ENCODE assay signal across 8 cellular contexts in the genomic region with DNA sequence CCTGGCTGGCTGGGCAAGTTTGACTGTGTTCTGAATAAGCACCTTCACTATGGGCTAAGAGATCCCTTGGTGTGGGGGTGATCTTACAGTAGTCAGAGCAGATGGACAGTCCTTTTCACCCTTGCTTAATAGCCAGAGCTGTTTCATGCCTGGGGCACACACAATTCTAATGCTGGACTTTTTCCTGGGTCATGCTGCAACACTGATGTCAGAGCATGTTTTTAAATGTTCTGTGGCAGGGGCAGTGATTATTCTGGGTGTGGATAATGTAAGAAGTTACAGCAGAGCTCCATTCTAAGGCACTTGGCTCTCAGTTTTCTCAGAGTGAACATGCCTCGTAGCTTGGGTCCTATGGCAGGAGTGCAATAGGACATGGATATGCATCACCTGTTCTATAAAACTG. TPM values are rescaled to one million over a fixed set of nuclear protein-coding genes. Genes with fewer than 3 reads are reported as not detected.
A peak's percentile ranks its signal among the peaks of the same experiment; 100 is the strongest.
DNase-seq lines count a peak whose midpoint lies in the region; ATAC-seq and TF ChIP-seq lines count a peak whose summit lies in the region.

No MANE protein-coding gene starts in this region.

- H3K9me3 Mint-ChIP-seq in CD4-positive, CD25-positive, alpha-beta regulatory T cell = peaks cover 0 to 1% (median 0%) of the 10 kb centered on the region in 7 donors
- H3K9me3 Mint-ChIP-seq in nephron progenitor cell = no peaks in the 10 kb centered on the region

- peak overlapping the region in 1 of 3 donors; percentile 97 for H3K27ac Mint-ChIP-seq in CD4-positive, CD25-positive, alpha-beta regulatory T cell
- peak overlapping the region; percentile 97 for H3K27ac Mint-ChIP-seq in nephron progenitor cell

- H3K27me3 Mint-ChIP-seq in CD4-positive, CD25-positive, alpha-beta regulatory T cell = peaks cover 11% of the 10 kb centered on the region
- H3K27me3 Mint-ChIP-seq in nephron progenitor cell (ENCODE audit: low read depth, poor library complexity) = no peaks in the 10 kb centered on the region

- H3K4me1 ChIP-seq in CD4-positive, CD25-positive, alpha-beta regulatory T cell (ENCODE audit: control insufficient read depth, insufficient read depth, low read length, poor library complexity, severe bottlenecking) = peaks cover 39% of the 10 kb centered on the region

- H3K27me3 ChIP-seq in CD4-positive, CD25-positive, alpha-beta regulatory T cell (ENCODE audit: control insufficient read depth, insufficient read depth, low read length) = no peaks in the 10 kb centered on the region
- no peaks in the 10 kb centered on the region for H3K27me3 ChIP-seq in MG63

- ATAC-seq in CD4-positive, CD25-positive, alpha-beta regulatory T cell (ENCODE audit: low read depth in 2 of 2) = no peak
- ATAC-seq in HG03460 (IDR thresholded peaks at IDR 0.05; ENCODE audit: unreplicated experiment) = no peak

- peaks cover 5 to 78% (median 46%) of the 10 kb centered on the region in 4 donors for H3K4me1 Mint-ChIP-seq in CD4-positive, CD25-positive, alpha-beta regulatory T cell
- peaks cover 77% of the 10 kb centered on the region for H3K4me1 Mint-ChIP-seq in nephron progenitor cell

- H3K27ac ChIP-seq in CD4-positive, CD25-positive, alpha-beta regulatory T cell (ENCODE audit: insufficient read depth, low read length, poor library complexity, severe bottlenecking) = peak overlapping the region; percentile 97

- peak overlapping the region; percentile 96 to 99 (median 98) for H3K4me3 Mint-ChIP-seq in CD4-positive, CD25-positive, alpha-beta regulatory T cell
- H3K4me3 Mint-ChIP-seq in nephron progenitor cell = peak overlapping the region; percentile 97

- peaks cover 60% of the 10 kb centered on the region for H3K36me3 Mint-ChIP-seq in CD4-positive, CD25-positive, alpha-beta regulatory T cell
- peaks cover 72% of the 10 kb centered on the region for H3K36me3 Mint-ChIP-seq in nephron progenitor cell (ENCODE audit: low read depth)

- H3K36me3 ChIP-seq in CD4-positive, CD25-positive, alpha-beta regulatory T cell (ENCODE audit: control insufficient read depth, insufficient read depth, low read length) = peaks cover 53% of the 10 kb centered on the region
- H3K36me3 ChIP-seq in MG63 = peaks cover 59% of the 10 kb centered on the region

- peak overlapping the region; percentile 76 for H3K4me3 ChIP-seq in CD4-positive, CD25-positive, alpha-beta regulatory T cell (ENCODE audit: low read depth, low read length)
- peak overlapping the region; percentile 86 for H3K4me3 ChIP-seq in MG63
- peak overlapping the region; percentile 99 for H3K4me3 ChIP-seq in choroid plexus epithelial cell (ENCODE audit: low read depth, low read length)

- no peaks in the 10 kb centered on the region for H3K9me3 ChIP-seq in CD4-positive, CD25-positive, alpha-beta regulatory T cell (ENCODE audit: control insufficient read depth in 2 of 2, low read length in 2 of 2)
- H3K9me3 ChIP-seq in MG63 = no peaks in the 10 kb centered on the region

- no peak for DNase-seq in CD4-positive, CD25-positive, alpha-beta regulatory T cell
- DNase-seq in MG63 (no peak), choroid plexus epithelial cell (ENCODE audit: low read depth) (no peak), nephron progenitor cell (no peak), HuH-7 (ENCODE audit: low spot score) (no peak), H4 (ENCODE audit: low spot score) (no peak), GM20000 (ENCODE audit: low spot score) (no peak)

- TF ChIP-seq CTCF in choroid plexus epithelial cell (conservative IDR thresholded peaks at IDR 0.05; ENCODE audit: low read depth, low read length) (no peak), nephron progenitor cell (IDR thresholded peaks at IDR 0.05) (no peak), GM20000 (IDR thresholded peaks at IDR 0.05; ENCODE audit: extremely low read depth, missing control alignments) (no peak)

RNA-seq across cellular contexts. Expression of gene CD68, which starts 4.0 kb away (rescaled TPM):
- 0.25 TPM for total RNA-seq in CD4-positive, CD25-positive, alpha-beta regulatory T cell
- polyA plus RNA-seq in CD4-positive, CD25-positive, alpha-beta regulatory T cell = 1 to 10 TPM in 1 of 4 donors, under 1 TPM in 2, not detected in 1; 0.65 to 1.2 (median 0.89) TPM
- total RNA-seq in MG63 (2014; rRNA removed; shearing (Covaris generic); ENCODE audit: low replicate concordance) = 12.6 and 17.3 TPM in 2 replicates
- 19.9 and 21.6 TPM in 2 replicates for total RNA-seq in H4 (2014; rRNA removed; shearing (Covaris generic))

RNA-seq across cellular contexts. Expression of gene MPDU1, which starts 8.2 kb away (rescaled TPM):
- total RNA-seq in CD4-positive, CD25-positive, alpha-beta regulatory T cell = 40.0 TPM
- 10 to 100 TPM; 41.0 to 63.7 (median 48.4) TPM for polyA plus RNA-seq in CD4-positive, CD25-positive, alpha-beta regulatory T cell
- 96.0 and 121 TPM in 2 replicates for total RNA-seq in MG63 (2014; rRNA removed; shearing (Covaris generic); ENCODE audit: low replicate concordance)
- 146 and 193 TPM in 2 replicates for total RNA-seq in H4 (2014; rRNA removed; shearing (Covaris generic))

RNA-seq across cellular contexts. Expression of gene SENP3, which starts 13.8 kb away (rescaled TPM):
- 30.7 TPM for total RNA-seq in CD4-positive, CD25-positive, alpha-beta regulatory T cell
- 10 to 100 TPM; 10.1 to 16.1 (median 11.8) TPM for polyA plus RNA-seq in CD4-positive, CD25-positive, alpha-beta regulatory T cell
- 85.6 and 106 TPM in 2 replicates for total RNA-seq in MG63 (2014; rRNA removed; shearing (Covaris generic); ENCODE audit: low replicate concordance)
- total RNA-seq in H4 (2014; rRNA removed; shearing (Covaris generic)) = 59.5 and 61.3 TPM in 2 replicates

RNA-seq across cellular contexts. Expression of gene SOX15, which starts 14.4 kb away (rescaled TPM):
- total RNA-seq in CD4-positive, CD25-positive, alpha-beta regulatory T cell = not detected
- polyA plus RNA-seq in CD4-positive, CD25-positive, alpha-beta regulatory T cell = not detected
- 0.23 TPM in 1 of 2 replicates, not detected in the other for total RNA-seq in MG63 (2014; rRNA removed; shearing (Covaris generic); ENCODE audit: low replicate concordance)
- total RNA-seq in H4 (2014; rRNA removed; shearing (Covaris generic)) = not detected in 2 replicates

RNA-seq across cellular contexts. Expression of gene TNFSF13, which starts 16.9 kb away (rescaled TPM):
- 1.6 TPM for total RNA-seq in CD4-positive, CD25-positive, alpha-beta regulatory T cell
- under 1 TPM in 3 of 4 donors, not detected in 1; 0.41 to 0.52 (median 0.44) TPM for polyA plus RNA-seq in CD4-positive, CD25-positive, alpha-beta regulatory T cell
- 1.7 TPM in 1 of 2 replicates, not detected in the other for total RNA-seq in MG63 (2014; rRNA removed; shearing (Covaris generic); ENCODE audit: low replicate concordance)
- 0.43 TPM in 1 of 2 replicates, not detected in the other for total RNA-seq in H4 (2014; rRNA removed; shearing (Covaris generic))

Comparison
In these comparisons a context has a peak if more than half of its experiments do, and no peak if none do; other contexts are left out.
1. RNA of gene CD68, which starts 4.0 kb away (total RNA-seq): 19.9 to 21.6 TPM in H4 and 12.6 to 17.3 TPM in MG63; 0.25 TPM in CD4-positive, CD25-positive, alpha-beta regulatory T cell (single experiment); every median in the first group is over 10 times any median in the second.
2. Peak in every context shown above with its lines, with median percentiles within 50 percentile points of each other: H3K4me3 ChIP-seq.